Comparison of ENCODE assay signal across 2 cellular contexts in genomic region chr7:108083980-108084379, GRCh38.
TF ChIP-seq lines count a peak whose summit lies in the region.

No MANE protein-coding gene starts in this region.

TF ChIP-seq in A549, 52 proteins besides CTCF, POLR2A, EP300 and RAD21:
- TF ChIP-seq USF2 (IDR thresholded peaks at IDR 0.05) = no peak
- no peak for TF ChIP-seq FOSL2 (IDR thresholded peaks at IDR 0.05)
- peak; percentile 70 for TF ChIP-seq FOSL2 (CRISPR knock-in tag; IDR thresholded peaks at IDR 0.05)

TF ChIP-seq in K562, 482 proteins besides CTCF, POLR2A, EP300 and RAD21:
- TF ChIP-seq ZNF436 (CRISPR knock-in tag; IDR thresholded peaks at IDR 0.05) = no peak
- peak; percentile 53 for TF ChIP-seq CBFA2T3 (IDR thresholded peaks at IDR 0.05)
- TF ChIP-seq ARID1B (IDR thresholded peaks at IDR 0.05) = peak; percentile 58; the same call in 1 of the 2 replicates
- peak; percentile 39 for TF ChIP-seq PRDM10 (IDR thresholded peaks at IDR 0.05; ENCODE audit: partially characterized antibody)
- TF ChIP-seq EHMT2 (IDR thresholded peaks at IDR 0.05) = peak; percentile 57; the same call in 1 of the 2 replicates
- peak; percentile 60 for TF ChIP-seq SMARCA4 (IDR thresholded peaks at IDR 0.05)
- TF ChIP-seq ZNF282 (CRISPR knock-in tag; IDR thresholded peaks at IDR 0.05) = no peak
- peak; percentile 31; the same call in 1 of the 2 replicates for TF ChIP-seq MAFK (IDR thresholded peaks at IDR 0.05; ENCODE audit: low read length)
- no peak for TF ChIP-seq ETS1 (conservative IDR thresholded peaks at IDR 0.05; ENCODE audit: control insufficient read depth, low read depth, low read length)
- peak; percentile 24; the same call in 1 of the 2 replicates for TF ChIP-seq MYC (IDR thresholded peaks at IDR 0.05; ENCODE audit: low read depth, low read length)
- TF ChIP-seq MYC (CRISPR knock-in tag; IDR thresholded peaks at IDR 0.05; ENCODE audit: borderline replicate concordance, low read depth) = no peak
- TF ChIP-seq PPARD (CRISPR knock-in tag; IDR thresholded peaks at IDR 0.05) = no peak
- peak; percentile 80 for TF ChIP-seq JUNB (CRISPR knock-in tag; conservative IDR thresholded peaks at IDR 0.05)
- TF ChIP-seq ZNF263 (CRISPR knock-in tag; IDR thresholded peaks at IDR 0.05; ENCODE audit: borderline replicate concordance) = peak; percentile 38; the same call in 1 of the 2 replicates
- peak; percentile 68 for TF ChIP-seq NFE2 (IDR thresholded peaks at IDR 0.05; ENCODE audit: low read depth)
- no peak for TF ChIP-seq ZNF134 (CRISPR knock-in tag; conservative IDR thresholded peaks at IDR 0.05)
- peak; percentile 30; the same call in 1 of the 2 replicates for TF ChIP-seq SMARCE1 (IDR thresholded peaks at IDR 0.05)
- TF ChIP-seq C11orf30 (IDR thresholded peaks at IDR 0.05; ENCODE audit: low read depth) = peak; percentile 67
- TF ChIP-seq DPF2 (IDR thresholded peaks at IDR 0.05) = peak; percentile 73
- TF ChIP-seq ATF7 (IDR thresholded peaks at IDR 0.05) = 0 out of 2 replicates have a peak, but pooled peaks have one; percentile 15
- 0 out of 4 replicates have a peak, but pooled peaks of 1 of the 2 experiments have one; percentile 17 for TF ChIP-seq HDAC1 (IDR thresholded peaks at IDR 0.05)
- no peak for TF ChIP-seq BRCA1 (IDR thresholded peaks at IDR 0.05)
- no peak for TF ChIP-seq BRCA1 (CRISPR knock-in tag; IDR thresholded peaks at IDR 0.05)
- peak; percentile 52 for TF ChIP-seq ZNF592 (IDR thresholded peaks at IDR 0.05)
- no peak for TF ChIP-seq ZKSCAN1 (IDR thresholded peaks at IDR 0.05; ENCODE audit: low read depth, low read length)
- TF ChIP-seq MAFF (IDR thresholded peaks at IDR 0.05; ENCODE audit: low read length) = peak; percentile 44; the same call in 1 of the 2 replicates
- no peak for TF ChIP-seq TSHZ1 (CRISPR knock-in tag; IDR thresholded peaks at IDR 0.05)
- peak; percentile 79 for TF ChIP-seq ZNF316 (IDR thresholded peaks at IDR 0.05)
- peak; percentile 47; the same call in 1 of the 2 replicates for TF ChIP-seq SMARCC2 (IDR thresholded peaks at IDR 0.05; ENCODE audit: low read depth)
- TF ChIP-seq PBX2 (CRISPR knock-in tag; IDR thresholded peaks at IDR 0.05; ENCODE audit: low read depth) = no peak
- no peak for TF ChIP-seq PBX2 (tag; conservative IDR thresholded peaks at IDR 0.05; ENCODE audit: low read depth)
- no peak for TF ChIP-seq RBFOX2 (IDR thresholded peaks at IDR 0.05; ENCODE audit: low read depth, low read length)
- TF ChIP-seq, protein P1, sequence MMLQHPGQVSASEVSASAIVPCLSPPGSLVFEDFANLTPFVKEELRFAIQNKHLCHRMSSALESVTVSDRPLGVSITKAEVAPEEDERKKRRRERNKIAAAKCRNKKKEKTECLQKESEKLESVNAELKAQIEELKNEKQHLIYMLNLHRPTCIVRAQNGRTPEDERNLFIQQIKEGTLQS (IDR thresholded peaks at IDR 0.05) = peak; percentile 88
- TF ChIP-seq, protein P1 (CRISPR knock-in tag; conservative IDR thresholded peaks at IDR 0.05) = no peak
- no peak for TF ChIP-seq NCOA4 (IDR thresholded peaks at IDR 0.05; ENCODE audit: partially characterized antibody)
- no peak for TF ChIP-seq ZNF707 (CRISPR knock-in tag; conservative IDR thresholded peaks at IDR 0.05)
- TF ChIP-seq JUND (IDR thresholded peaks at IDR 0.05; ENCODE audit: borderline replicate concordance, low read depth, low read length) = peak; percentile 75
- TF ChIP-seq JUND (tag; IDR thresholded peaks at IDR 0.05; ENCODE audit: borderline replicate concordance, low read depth, low read length) = peak; percentile 82
- TF ChIP-seq FOSL1 (tag; conservative IDR thresholded peaks at IDR 0.05) = peak; percentile 64
- TF ChIP-seq, protein P2, sequence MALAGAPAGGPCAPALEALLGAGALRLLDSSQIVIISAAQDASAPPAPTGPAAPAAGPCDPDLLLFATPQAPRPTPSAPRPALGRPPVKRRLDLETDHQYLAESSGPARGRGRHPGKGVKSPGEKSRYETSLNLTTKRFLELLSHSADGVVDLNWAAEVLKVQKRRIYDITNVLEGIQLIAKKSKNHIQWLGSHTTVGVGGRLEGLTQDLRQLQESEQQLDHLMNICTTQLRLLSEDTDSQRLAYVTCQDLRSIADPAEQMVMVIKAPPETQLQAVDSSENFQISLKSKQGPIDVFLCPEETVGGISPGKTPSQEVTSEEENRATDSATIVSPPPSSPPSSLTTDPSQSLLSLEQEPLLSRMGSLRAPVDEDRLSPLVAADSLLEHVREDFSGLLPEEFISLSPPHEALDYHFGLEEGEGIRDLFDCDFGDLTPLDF (CRISPR knock-in tag; IDR thresholded peaks at IDR 0.05) = no peak
- TF ChIP-seq MAFG (tag; conservative IDR thresholded peaks at IDR 0.05) = peak; percentile 74
- TF ChIP-seq NFIC (IDR thresholded peaks at IDR 0.05) = 0 out of 2 replicates have a peak, but pooled peaks have one; percentile 6
